17 cellular contexts compared by ENCODE assay signal in genomic region chr2:232613538-232614134, GRCh38. TPM values are rescaled to one million over a fixed set of nuclear protein-coding genes. Genes with fewer than 3 reads are reported as not detected.
DNase-seq lines count a peak whose midpoint lies in the region; ATAC-seq, FAIRE-seq and TF ChIP-seq lines count a peak whose summit lies in the region.
"Had no signal": no experiment of that assay in that cellular context is flagged by ENCODE, and none has a peak within 500 bp of the region (broad histone marks: within the 10 kb centered on the region; RNA-seq: fewer than 3 reads in every experiment).

No MANE protein-coding gene starts in this region.

- dilution Hi-C loops in IMR-90 (cut with HindIII; ENCODE audit: low sequenced_read_pairs, unreplicated experiment) = no loop called here

- no peaks in the 10 kb centered on the region for H3K36me3 Mint-ChIP-seq in progenitor cell of endocrine pancreas (ENCODE audit: insufficient read depth)
- H3K36me3 Mint-ChIP-seq: CD4-positive, alpha-beta memory T cell; IgD-negative memory B cell had no signal

- no peak overlapping the region for H2AK5ac ChIP-seq in IMR-90 (ENCODE audit: low read depth, low read length)

- no TSS peak for BruUV-seq in IMR-90 (replicated peaks; lab: Mats Ljungman, UMichigan)

- no peak overlapping the region for H4K5ac ChIP-seq in IMR-90 (ENCODE audit: low read depth, low read length)

- H4K20me1 ChIP-seq in IMR-90 (ENCODE audit: insufficient read depth, low read length) = no peaks in the 10 kb centered on the region

- no peak overlapping the region for H3K4me3 Mint-ChIP-seq in progenitor cell of endocrine pancreas (ENCODE audit: low read depth)
- H3K4me3 Mint-ChIP-seq: IgD-negative memory B cell had no signal

- ATAC-seq in IMR-90 (ENCODE audit: low read depth) = no peak
- no peak for ATAC-seq in GM19395 (IDR thresholded peaks at IDR 0.05; ENCODE audit: unreplicated experiment)

- no peaks in the 10 kb centered on the region for H3K9me3 Mint-ChIP-seq in progenitor cell of endocrine pancreas (ENCODE audit: low read depth)
- H3K9me3 Mint-ChIP-seq: IgD-negative memory B cell had no signal

- in situ Hi-C loops in IMR-90 (cut with MboI; ENCODE audit: low sequenced_read_pairs) = no loop called here

- H2BK15ac ChIP-seq in IMR-90 (ENCODE audit: low read depth, low read length) = no peak overlapping the region

- H3K23ac ChIP-seq in IMR-90 (ENCODE audit: low read depth, low read length) = no peak overlapping the region

- peaks cover 4% of the 10 kb centered on the region; the same call in 1 of the 2 replicates for H3K9me1 ChIP-seq in IMR-90 (ENCODE audit: insufficient read depth, low read length)

- H3K56ac ChIP-seq in IMR-90 (ENCODE audit: extremely low read depth, insufficient read depth, low read length) = no peak overlapping the region

- DNase-seq in GM12892 (ENCODE audit: insufficient read length) = no peak
- DNase-seq in IMR-90 = no peak
- no peak for DNase-seq in frontal cortex (ENCODE audit: low spot score in 2 of 2)
- no peak for DNase-seq in progenitor cell of endocrine pancreas (ENCODE audit: low spot score, unreplicated experiment)
- no peak for DNase-seq in NCI-H510A (lab: John Stamatoyannopoulos, UW)
- no peak for DNase-seq in DMS79 (lab: John Stamatoyannopoulos, UW)
- no peak for DNase-seq in T-helper 1 cell
- DNase-seq: BE2C; CD4-positive, alpha-beta memory T cell; GF-D8; HCEC 1CT had no signal

- intact Hi-C loops in IMR-90 (cut with micrococcal nuclease) = no loop called here

- H2BK20ac ChIP-seq in IMR-90 (ENCODE audit: low read depth, low read length) = no peak overlapping the region

- H3K27me3 ChIP-seq in IMR-90 (ENCODE audit: control insufficient read depth, insufficient read depth, low read length) = no peaks in the 10 kb centered on the region
- H3K27me3 ChIP-seq: BE2C had no signal

- POLR2A ChIA-PET in IMR-90 (lab: Charles Lee; ENCODE audit: unreplicated experiment) = no interaction called here

- no peaks in the 10 kb centered on the region for H3K4me1 Mint-ChIP-seq in progenitor cell of endocrine pancreas (ENCODE audit: low read depth)
- H3K4me1 Mint-ChIP-seq: IgD-negative memory B cell had no signal

- TF ChIP-seq CTCF in IMR-90 (conservative IDR thresholded peaks at IDR 0.05; ENCODE audit: low read depth, low read length) (no peak), progenitor cell of endocrine pancreas (IDR thresholded peaks at IDR 0.05; ENCODE audit: unreplicated experiment) (no peak)

- no peak overlapping the region for H4K91ac ChIP-seq in IMR-90 (ENCODE audit: insufficient read depth, low read depth, low read length)

- H3K18ac ChIP-seq in IMR-90 (ENCODE audit: low read depth, low read length) = no peak overlapping the region

- H3K79me1 ChIP-seq in IMR-90 (ENCODE audit: low read depth in 1 of 2, low read length in 2 of 2) = no peaks in the 10 kb centered on the region

- no peak overlapping the region for H2BK120ac ChIP-seq in IMR-90 (ENCODE audit: low read depth, low read length)

- H3K4me3 ChIP-seq in IMR-90 (ENCODE audit: insufficient read depth, low read depth, low read length) = no peak overlapping the region
- H3K4me3 ChIP-seq: A549 had no signal

- H3K27ac ChIP-seq in IMR-90 (ENCODE audit: insufficient read depth, low read length) = no peak overlapping the region
- H3K27ac ChIP-seq: A549, C4-2B, HL-60, KMS-11 had no signal

- CTCF ChIA-PET in IMR-90 (lab: Yijun Ruan, JAX) = no interaction called here

- no peak overlapping the region for H2AK9ac ChIP-seq in IMR-90 (replicated peaks; ENCODE audit: low read depth, low read length, poor library complexity)

- no peaks in the 10 kb centered on the region for H3K27me3 Mint-ChIP-seq in progenitor cell of endocrine pancreas

- H3K4me1 ChIP-seq in IMR-90 (ENCODE audit: control insufficient read depth, insufficient read depth, low read length) = peaks cover 3% of the 10 kb centered on the region; the same call in 1 of the 2 replicates
- H3K4me1 ChIP-seq: BE2C had no signal

- 53 to 75% methylated on average over 2 to 3 of the region's 3 CpGs for WGBS in IMR-90 (ENCODE audit: extremely low coverage in 2 of 2, insufficient read length in 1 of 2), 2 experiments

- peak overlapping the region; percentile 29 for H3K27ac Mint-ChIP-seq in progenitor cell of endocrine pancreas

- no peak overlapping the region for H3K4me2 ChIP-seq in IMR-90 (ENCODE audit: low read depth, low read length)
- H3K4me2 ChIP-seq: A549, KMS-11 had no signal

- H4K8ac ChIP-seq in IMR-90 (ENCODE audit: low read depth in 2 of 2, low read length in 2 of 2) = no peak overlapping the region

- no peaks in the 10 kb centered on the region for H3K9me3 ChIP-seq in IMR-90 (ENCODE audit: control insufficient read depth, insufficient read depth, low read length)
- H3K9me3 ChIP-seq: A549, BE2C had no signal

- TF ChIP-seq RAD21 in IMR-90 (IDR thresholded peaks at IDR 0.05; ENCODE audit: low read length) = no peak

- H3K36me3 ChIP-seq in IMR-90 (ENCODE audit: control insufficient read depth, insufficient read depth, low read length) = no peaks in the 10 kb centered on the region
- H3K36me3 ChIP-seq: BE2C had no signal

- FAIRE-seq in GM12892 (lab: Jason Lieb, UNC) = peak; percentile 80
- peak; percentile 64 for FAIRE-seq in frontal cortex (lab: Jason Lieb, UNC)
- FAIRE-seq: A549 had no signal

- H2AFZ ChIP-seq in IMR-90 (replicated peaks; ENCODE audit: low read length, poor library complexity) = no peak overlapping the region

- H2BK5ac ChIP-seq in IMR-90 (ENCODE audit: low read depth, low read length, poor library complexity, severe bottlenecking) = peak overlapping the region; percentile 78

- H3K4ac ChIP-seq in IMR-90 (ENCODE audit: low read depth, low read length) = no peak overlapping the region

- H3K9ac ChIP-seq in IMR-90 (ENCODE audit: low read depth, low read length) = no peak overlapping the region
- H3K9ac ChIP-seq: KMS-11 had no signal

- no peak overlapping the region for H3K14ac ChIP-seq in IMR-90 (replicated peaks; ENCODE audit: low read depth, low read length)

- TF ChIP-seq POLR2A in GM12892 (IDR thresholded peaks at IDR 0.05; ENCODE audit: low read depth, low read length) = no peak
- TF ChIP-seq POLR2A in IMR-90 (IDR thresholded peaks at IDR 0.05; ENCODE audit: low read depth, low read length) = no peak

TF ChIP-seq in IMR-90, 13 proteins besides CTCF, POLR2A, EP300 and RAD21:
- TF ChIP-seq MAFK (IDR thresholded peaks at IDR 0.05; ENCODE audit: low read depth, low read length) (no peak), MAZ (IDR thresholded peaks at IDR 0.05; ENCODE audit: borderline replicate concordance, low read depth, low read length) (no peak), SMC3 (IDR thresholded peaks at IDR 0.05; ENCODE audit: low read depth, low read length) (no peak), CEBPB (IDR thresholded peaks at IDR 0.05; ENCODE audit: low read depth, low read length) (no peak), BHLHE40 (IDR thresholded peaks at IDR 0.05; ENCODE audit: low read depth, low read length) (no peak), ELK1 (IDR thresholded peaks at IDR 0.05; ENCODE audit: borderline replicate concordance, low read depth, low read length) (no peak), USF2 (IDR thresholded peaks at IDR 0.05; ENCODE audit: low read depth, low read length) (no peak), MXI1 (IDR thresholded peaks at IDR 0.05; ENCODE audit: borderline replicate concordance, low read depth, low read length) (no peak), NFE2L2 (IDR thresholded peaks at IDR 0.05; ENCODE audit: low read depth, low read length) (no peak), RCOR1 (IDR thresholded peaks at IDR 0.05; ENCODE audit: insufficient replicate concordance, low read length) (no peak)

RNA-seq across cellular contexts. Expression of gene EFHD1, which starts 19.8 kb away (rescaled TPM):
- not detected for polyA plus RNA-seq in GM12892 (2012; ENCODE audit: missing spikeins)
- not detected in 2 replicates for total RNA-seq in IMR-90 (2012; rRNA removed)
- polyA plus RNA-seq in IMR-90 (2012; rRNA removed) = 0.27 and 0.36 TPM in 2 replicates
- 0.11 and 0.16 TPM in 2 replicates for polyA plus RNA-seq in IMR-90 (2012; cell fraction: cytosol; rRNA removed)
- 0.03 and 0.05 TPM in 2 replicates for polyA plus RNA-seq in IMR-90 (2012; cell fraction: nucleus; rRNA removed; ENCODE audit: low replicate concordance)
- 0.82 TPM for total RNA-seq in frontal cortex
- total RNA-seq in progenitor cell of endocrine pancreas = 2.7 and 4.3 TPM in 2 replicates
